Comparison of ENCODE assay signal across 11 cellular contexts in the genomic region with DNA sequence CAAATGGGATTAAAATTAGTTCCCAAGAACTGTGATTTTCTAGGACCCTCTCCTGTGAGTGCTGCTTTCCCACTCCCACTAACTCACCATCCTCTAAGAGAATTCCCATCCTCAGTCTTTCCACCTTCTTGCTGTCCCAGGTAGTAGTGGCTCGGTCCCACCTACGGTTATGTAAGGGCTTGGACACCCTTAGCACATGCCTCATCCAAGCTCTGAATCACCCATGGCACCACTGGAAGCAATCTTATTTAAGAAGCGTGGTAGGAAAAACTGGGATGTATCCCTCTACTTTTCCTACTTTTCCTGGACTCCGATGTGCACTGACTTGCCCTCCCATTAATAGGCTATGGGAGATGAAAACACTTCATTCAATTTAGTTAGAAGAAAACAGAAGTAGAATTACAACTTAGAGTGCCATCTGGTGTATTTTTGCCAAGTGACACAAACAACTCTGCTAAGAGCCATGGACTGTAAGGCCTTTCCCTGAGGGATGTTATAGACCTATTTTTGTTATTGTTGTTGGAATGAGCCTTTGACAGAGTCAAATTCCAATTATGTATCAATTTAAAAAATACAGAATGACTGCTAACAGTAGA. TPM values are rescaled to one million over a fixed set of nuclear protein-coding genes. Genes with fewer than 3 reads are reported as not detected.
DNase-seq lines count a peak whose midpoint lies in the region; ATAC-seq and TF ChIP-seq lines count a peak whose summit lies in the region.
"Had no signal": no experiment of that assay in that cellular context is flagged by ENCODE, and none has a peak within 500 bp of the region (broad histone marks: within the 10 kb centered on the region; RNA-seq: fewer than 3 reads in every experiment).

No MANE protein-coding gene starts in this region.

- H3K27ac ChIP-seq in HEK293 (ENCODE audit: extremely low read depth, low read depth, low read length) = no peak overlapping the region

- TF ChIP-seq CTCF in BE2C (IDR thresholded peaks at IDR 0.05; ENCODE audit: low read depth, low read length) = 0 out of 2 replicates have a peak, but pooled peaks have one; percentile 2
- TF ChIP-seq CTCF in HEK293 (tag by site-specific recombination; IDR thresholded peaks at IDR 0.05) = peak; percentile 23; the same call in 1 of the 2 replicates

- DNase-seq in BE2C (no peak), SK-MEL-5 (ENCODE audit: low read depth, low spot score) (peak; percentile 26), left colon (no peak)
- DNase-seq in effector CD4-positive, alpha-beta T cell = no peak
- no peak for DNase-seq in activated T-cell treated with anti-CD3 and anti-CD28 coated beads, Interleukin-2, amount 50 U/mL, for 1 hour
- DNase-seq: activated CD4-positive, alpha-beta memory T cell treated with anti-CD3 and anti-CD28 coated beads for 36 hours; hypothalamus; NCI-H69 had no signal

- H3K4me1 ChIP-seq in BE2C (no peaks in the 10 kb centered on the region), HEK293 (ENCODE audit: control insufficient read depth, insufficient read depth, low read length) (no peaks in the 10 kb centered on the region)

- H3K9me3 ChIP-seq in BE2C (no peaks in the 10 kb centered on the region), HEK293 (ENCODE audit: control insufficient read depth, insufficient read depth, low read depth, low read length) (no peaks in the 10 kb centered on the region)

- intact Hi-C loops in left colon (cut with DNase I, micrococcal nuclease) = no loop called here

- in situ Hi-C loops in SK-MEL-5 (cut with HindIII; ENCODE audit: low pct_unique_long_range_greater_than_20kb, low sequenced_read_pairs) = no loop called here

- POLR2A ChIA-PET in HEK293 (lab: Yijun Ruan, JAX) = interaction anchor here (1.6 kb wide), 1 partner anchor 14 kb away, joined by 4 read pairs; no protein-coding TSS in a partner anchor

- no peaks in the 10 kb centered on the region for H3K27me3 ChIP-seq in BE2C

- no peak overlapping the region for H3K4me3 ChIP-seq in BE2C (ENCODE audit: low read depth, low read length)
- no peak overlapping the region for H3K4me3 ChIP-seq in HEK293 (ENCODE audit: low read depth, low read length)

- CTCF ChIA-PET in HEK293 (lab: Yijun Ruan, JAX) = interaction anchor here (0.6 to 1.3 kb wide), 6 partner anchors 20 to 439 kb away, joined by 3 to 4 read pairs (median 4); no protein-coding TSS in a partner anchor

- no peaks in the 10 kb centered on the region for H3K36me3 ChIP-seq in BE2C
- no peaks in the 10 kb centered on the region for H3K36me3 ChIP-seq in HEK293 (ENCODE audit: control insufficient read depth in 2 of 2, insufficient read depth in 1 of 2, low read length in 2 of 2)

- ATAC-seq in left colon (peak; percentile 82), HG02571 (IDR thresholded peaks at IDR 0.05; ENCODE audit: unreplicated experiment) (no peak), GM19395 (IDR thresholded peaks at IDR 0.05; ENCODE audit: unreplicated experiment) (no peak)

TF ChIP-seq in HEK293, 187 proteins besides CTCF, POLR2A, EP300 and RAD21:
- no peak for TF ChIP-seq ZNF610 (tag by site-specific recombination; IDR thresholded peaks at IDR 0.05; ENCODE audit: borderline replicate concordance)
- no peak for TF ChIP-seq ZBTB21 (tag by site-specific recombination; IDR thresholded peaks at IDR 0.05)
- TF ChIP-seq ZNF654 (tag by site-specific recombination; IDR thresholded peaks at IDR 0.05; ENCODE audit: low read depth) = peak; percentile 17; the same call in 1 of the 2 replicates

RNA-seq across cellular contexts. Expression of a gene that starts 13.7 kb away (rescaled TPM):
- polyA plus RNA-seq in BE2C (2012; ENCODE audit: insufficient read depth, insufficient read length, low read depth) = not detected
- total RNA-seq in SK-MEL-5 (2014; rRNA removed; shearing (Covaris generic)) = not detected in 2 replicates
- polyA plus RNA-seq in SK-MEL-5 (2015; cell fraction: cytosol; rRNA removed) = 0.19 TPM in 1 of 2 replicates, not detected in the other
- not detected in 2 replicates for polyA plus RNA-seq in SK-MEL-5 (2015; cell fraction: nucleus; rRNA removed)
- total RNA-seq in left colon = 10 to 100 TPM; 13.7 to 21.6 TPM

RNA-seq across cellular contexts. Expression of a gene that starts 14.7 kb away (rescaled TPM):
- 14.7 TPM for polyA plus RNA-seq in BE2C (2012; ENCODE audit: insufficient read depth, insufficient read length, low read depth)
- 8.2 and 8.4 TPM in 2 replicates for total RNA-seq in SK-MEL-5 (2014; rRNA removed; shearing (Covaris generic))
- polyA plus RNA-seq in SK-MEL-5 (2015; cell fraction: cytosol; rRNA removed) = 6.2 and 11.0 TPM in 2 replicates
- 9.3 and 10.5 TPM in 2 replicates for polyA plus RNA-seq in SK-MEL-5 (2015; cell fraction: nucleus; rRNA removed)
- total RNA-seq in left colon = 10 to 100 TPM; 14.8 to 22.4 TPM

Comparison
In these comparisons a context has a peak if more than half of its experiments do, and no peak if none do; other contexts are left out.
1. RNA of a gene that starts 13.7 kb away (total RNA-seq): 13.7 to 21.6 TPM in left colon; not detected in SK-MEL-5; every median in the first group is over 10 times any median in the second.